Comparison of ENCODE assay signal across 8 cellular contexts in the genomic region with DNA sequence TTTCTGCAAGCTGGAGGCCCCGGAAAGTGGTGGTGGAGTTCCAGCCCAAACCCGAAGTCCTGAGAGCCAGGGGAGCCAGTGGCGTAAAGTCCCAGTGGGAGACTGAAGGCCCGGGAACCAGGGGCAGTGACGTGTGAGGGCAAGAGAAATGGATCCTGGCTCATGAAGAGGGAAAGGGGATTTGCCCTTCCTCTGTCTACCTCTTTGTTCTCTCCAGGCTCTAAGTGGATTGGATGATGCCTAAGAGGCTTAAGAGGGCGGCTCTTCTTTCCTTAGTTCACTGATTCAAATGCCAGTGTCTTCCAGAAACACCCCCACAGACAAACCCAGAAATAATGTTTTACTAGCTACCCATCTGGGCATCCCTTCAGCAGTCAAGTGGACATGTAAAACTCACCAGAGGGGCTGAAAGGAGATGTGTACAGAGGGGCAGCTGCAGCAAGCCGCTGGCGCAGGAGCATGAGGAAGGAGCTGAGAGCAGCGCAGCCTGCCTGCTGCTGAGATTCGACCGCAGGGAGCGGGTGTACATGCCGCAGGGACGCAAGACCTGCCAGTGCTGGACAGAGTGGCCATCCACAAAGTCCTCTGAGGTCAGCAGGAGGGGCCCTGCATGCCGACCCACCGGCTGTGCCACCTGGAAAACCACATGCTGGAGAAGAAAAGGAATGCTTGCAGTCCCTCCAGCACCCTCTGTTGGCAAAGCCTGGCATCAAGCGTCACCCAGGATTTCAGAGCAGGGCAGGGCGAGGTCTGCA. TPM values are rescaled to one million over a fixed set of nuclear protein-coding genes. Genes with fewer than 3 reads are reported as not detected.
DNase-seq lines count a peak whose midpoint lies in the region; ATAC-seq and TF ChIP-seq lines count a peak whose summit lies in the region.

No MANE protein-coding gene starts in this region.

- TF ChIP-seq CTCF in HL-60 (IDR thresholded peaks at IDR 0.05; ENCODE audit: insufficient read depth, low read length) (peak; percentile 75), Peyer's patch (IDR thresholded peaks at IDR 0.05) (peak in 4 of 6 experiments; percentile 48 to 69 (median 62)), epithelial cell of esophagus (IDR thresholded peaks at IDR 0.05; ENCODE audit: insufficient read depth, low read depth, low read length, missing control alignments) (peak; percentile 86)

- no peak overlapping the region for H3K4me3 ChIP-seq in HL-60 (replicated peaks; ENCODE audit: insufficient read depth, low read length)
- H3K4me3 ChIP-seq in Peyer's patch, result no peak overlapping the region
- H3K4me3 ChIP-seq in epithelial cell of esophagus (ENCODE audit: low read length), result no peak overlapping the region

- ATAC-seq in HG03135 (IDR thresholded peaks at IDR 0.05; ENCODE audit: unreplicated experiment), result no peak

- H3K9me3 ChIP-seq in Peyer's patch, result no peaks in the 10 kb centered on the region

- H3K27ac ChIP-seq in HL-60 (replicated peaks) (no peak overlapping the region), Peyer's patch (no peak overlapping the region)

- no peaks in the 10 kb centered on the region for H3K36me3 ChIP-seq in Peyer's patch

- no peak for TF ChIP-seq POLR2A in Peyer's patch (IDR thresholded peaks at IDR 0.05)

- H3K4me1 ChIP-seq in Peyer's patch, result peaks cover 0 to 15% (median 0%) of the 10 kb centered on the region in 4 donors

- H3K27me3 ChIP-seq in HL-60 (ENCODE audit: insufficient read depth, poor library complexity, severe bottlenecking) (no peaks in the 10 kb centered on the region), Peyer's patch (no peaks in the 10 kb centered on the region)

- peak; percentile 19 for DNase-seq in DMS153 (lab: John Stamatoyannopoulos, UW)
- DNase-seq in HL-60 (ENCODE audit: low read depth in 1 of 2, low spot score in 1 of 2), result peak in 1 of 2 experiments; percentile 49
- DNase-seq in Peyer's patch, result peak in 2 of 3 donors; percentile 74 to 78
- peak; percentile 76 for DNase-seq in epithelial cell of esophagus (ENCODE audit: low read depth)
- DNase-seq in myocyte (ENCODE audit: low read depth), result peak; percentile 63
- DNase-seq in amniotic stem cell (lab: John Stamatoyannopoulos, UW), result no peak
- DNase-seq in foreskin melanocyte, result no peak

RNA-seq across cellular contexts. Expression of gene CDYL, which starts 29.5 kb away (rescaled TPM):
- 10 to 100 TPM; 31.2 to 77.6 (median 35.2) TPM for total RNA-seq in Peyer's patch
- 20.3 and 23.6 TPM in 2 replicates for total RNA-seq in myocyte
- 17.2 TPM for polyA plus RNA-seq in myocyte (2012)

Comparison
In these comparisons a context has a peak if more than half of its experiments do, and no peak if none do; other contexts are left out.
1. DNase-seq: peak in DMS153 (single experiment), Peyer's patch (2 of 3), epithelial cell of esophagus (single experiment) and myocyte (single experiment); none in amniotic stem cell (single experiment) and foreskin melanocyte (single experiment).
2. Peak in every context shown above with its lines, with median percentiles within 50 percentile points of each other: CTCF ChIP-seq.